Comparison of ENCODE assay signal across 17 cellular contexts in genomic region chr11:34132261-34132965, GRCh38. TPM values are rescaled to one million over a fixed set of nuclear protein-coding genes. Genes with fewer than 3 reads are reported as not detected.
A peak's percentile ranks its signal among the peaks of the same experiment; 100 is the strongest.
DNase-seq lines count a peak whose midpoint lies in the region; ATAC-seq and TF ChIP-seq lines count a peak whose summit lies in the region.
"Had no signal": no experiment of that assay in that cellular context is flagged by ENCODE, and none has a peak within 500 bp of the region (broad histone marks: within the 10 kb centered on the region; RNA-seq: fewer than 3 reads in every experiment).

No MANE protein-coding gene starts in this region.

- no peaks in the 10 kb centered on the region for H3K27me3 Mint-ChIP-seq in T-helper 17 cell
- no peaks in the 10 kb centered on the region for H3K27me3 Mint-ChIP-seq in CD8-positive, alpha-beta T cell (ENCODE audit: low read depth)
- H3K27me3 Mint-ChIP-seq: CD4-positive, alpha-beta memory T cell had no signal

- TF ChIP-seq CTCF in left ventricle myocardium inferior (IDR thresholded peaks at IDR 0.05; ENCODE audit: borderline replicate concordance) = no peak
- no peak for TF ChIP-seq CTCF in CD8-positive, alpha-beta T cell (IDR thresholded peaks at IDR 0.05)

- peak overlapping the region; percentile 66 for H3K27ac ChIP-seq in left ventricle myocardium inferior (replicated peaks)
- H3K27ac ChIP-seq in CD8-positive, alpha-beta T cell (ENCODE audit: low read depth, low read length) = no peak overlapping the region
- H3K27ac ChIP-seq: A549, C4-2B had no signal

- no peak overlapping the region for H3K4me3 Mint-ChIP-seq in T-helper 17 cell
- H3K4me3 Mint-ChIP-seq in CD8-positive, alpha-beta T cell = no peak overlapping the region
- H3K4me3 Mint-ChIP-seq: CD4-positive, alpha-beta memory T cell had no signal

- ATAC-seq in Right ventricle myocardium inferior (peak; percentile 41), T-helper 17 cell (no peak), HG03354 (IDR thresholded peaks at IDR 0.05; ENCODE audit: poor library complexity, severe bottlenecking, unreplicated experiment) (no peak), HG03469 (IDR thresholded peaks at IDR 0.05; ENCODE audit: unreplicated experiment) (no peak)
- no peak for ATAC-seq in CD8-positive, alpha-beta T cell
- ATAC-seq: A549, HepG2 had no signal

- H3K4me1 ChIP-seq in left ventricle myocardium inferior = peaks cover 15% of the 10 kb centered on the region
- H3K4me1 ChIP-seq in CD8-positive, alpha-beta T cell (ENCODE audit: insufficient read depth, low read length) = no peaks in the 10 kb centered on the region
- H3K4me1 ChIP-seq: A549, BE2C, HAP-1 had no signal

- DNase-seq in Right ventricle myocardium inferior (ENCODE audit: missing footprints) = no peak
- DNase-seq in cardiac septum (ENCODE audit: low spot score) = no peak
- DNase-seq in T-helper 17 cell = no peak
- no peak for DNase-seq in left ventricle myocardium inferior
- DNase-seq in CD8-positive, alpha-beta T cell = no peak
- DNase-seq: BE2C; CD4-positive, alpha-beta memory T cell; COR-L47; DMS153; DMS79 treated with DMSO at 0.1 percent for 48 hours; GDM1 had no signal

- peaks cover 96% of the 10 kb centered on the region for H3K36me3 ChIP-seq in left ventricle myocardium inferior
- H3K36me3 ChIP-seq in CD8-positive, alpha-beta T cell (ENCODE audit: insufficient read depth, low read length) = peaks cover 41% of the 10 kb centered on the region

- POLR2A ChIA-PET in CD8-positive, alpha-beta T cell (lab: Charles Lee) = no interaction called here

- no peaks in the 10 kb centered on the region for H3K9me3 Mint-ChIP-seq in CD8-positive, alpha-beta T cell
- H3K9me3 Mint-ChIP-seq: CD4-positive, alpha-beta memory T cell had no signal

- no peaks in the 10 kb centered on the region for H3K27me3 ChIP-seq in left ventricle myocardium inferior (ENCODE audit: low read depth)
- H3K27me3 ChIP-seq in CD8-positive, alpha-beta T cell (ENCODE audit: insufficient read depth, low read length) = no peaks in the 10 kb centered on the region
- H3K27me3 ChIP-seq: BE2C had no signal

- CTCF ChIA-PET in CD8-positive, alpha-beta T cell (lab: Charles Lee) = interaction anchor here (1.0 to 1.7 kb wide), 3 partner anchors 11 to 145 kb away, joined by 3 read pairs; no protein-coding TSS in a partner anchor

- H3K9me3 ChIP-seq in T-helper 17 cell (ENCODE audit: control insufficient read depth, low read length, poor library complexity, severe bottlenecking) (no peaks in the 10 kb centered on the region), left ventricle myocardium inferior (replicated peaks) (peaks cover 4% of the 10 kb centered on the region)
- H3K9me3 ChIP-seq in CD8-positive, alpha-beta T cell (ENCODE audit: low read length) = no peaks in the 10 kb centered on the region
- H3K9me3 ChIP-seq: A549, BE2C, HAP-1 had no signal

- H3K36me3 Mint-ChIP-seq in T-helper 17 cell (ENCODE audit: low read depth) = peaks cover 11% of the 10 kb centered on the region
- peaks cover 90% of the 10 kb centered on the region for H3K36me3 Mint-ChIP-seq in CD8-positive, alpha-beta T cell

- peaks cover 6% of the 10 kb centered on the region for H3K4me1 Mint-ChIP-seq in T-helper 17 cell
- H3K4me1 Mint-ChIP-seq in CD8-positive, alpha-beta T cell (ENCODE audit: low read depth) = no peaks in the 10 kb centered on the region
- H3K4me1 Mint-ChIP-seq: CD4-positive, alpha-beta memory T cell had no signal

- H3K27ac Mint-ChIP-seq in T-helper 17 cell = peak overlapping the region; percentile 45
- no peak overlapping the region for H3K27ac Mint-ChIP-seq in CD8-positive, alpha-beta T cell

- no peak overlapping the region for H3K4me3 ChIP-seq in left ventricle myocardium inferior
- no peak overlapping the region for H3K4me3 ChIP-seq in CD8-positive, alpha-beta T cell (ENCODE audit: low read depth, low read length)
- H3K4me3 ChIP-seq: A549, HAP-1 had no signal

- intact Hi-C loops in Right ventricle myocardium inferior (cut with DNase I) (no loop called here), cardiac septum (cut with DNase I) (no loop called here), left ventricle myocardium inferior (cut with micrococcal nuclease) (no loop called here)
- intact Hi-C loops in CD8-positive, alpha-beta T cell (cut with DNase I, micrococcal nuclease) = no loop called here

RNA-seq across cellular contexts. Expression of gene NAT10, which starts 27.0 kb away (rescaled TPM):
- total RNA-seq in Right ventricle myocardium inferior = 22.8 TPM
- 23.2 TPM for total RNA-seq in cardiac septum
- total RNA-seq in T-helper 17 cell = 10 to 100 TPM; 53.0 to 59.1 TPM
- 22.3 TPM for total RNA-seq in left ventricle myocardium inferior
- 10 to 100 TPM; 51.1 to 59.6 TPM for total RNA-seq in CD8-positive, alpha-beta T cell
